Comparison of ENCODE assay signal across 35 cellular contexts in the genomic region with DNA sequence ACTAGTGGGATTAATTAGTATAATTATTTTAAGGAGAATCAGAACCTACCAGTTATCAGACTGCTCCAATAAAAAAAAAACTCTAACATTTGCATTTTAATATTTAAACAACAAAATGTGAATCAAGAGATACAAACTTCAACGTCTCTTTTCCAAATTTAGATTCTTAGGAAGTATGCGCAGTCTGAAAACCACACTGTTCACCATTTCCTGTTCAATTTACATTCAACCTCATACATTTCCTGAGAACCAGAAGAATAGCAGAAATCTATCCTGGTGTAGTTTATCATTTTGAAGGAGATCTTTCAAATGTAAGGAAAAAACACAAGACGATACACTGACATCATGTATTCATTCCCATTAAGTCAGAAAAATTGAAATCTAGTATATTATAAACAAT.
"Had no signal": no experiment of that assay in that cellular context is flagged by ENCODE, and none has a peak within 500 bp of the region (broad histone marks: within the 10 kb centered on the region; RNA-seq: fewer than 3 reads in every experiment).

No MANE protein-coding gene starts in this region.

- H3K36me3 Mint-ChIP-seq: activated naive CD8-positive, alpha-beta T cell treated with anti-CD3 and anti-CD28 coated beads, Interleukin-2, amount 10 ng/mL, durations not matched to agents 7 days and 5 days; brain; naive thymus-derived CD8-positive, alpha-beta T cell; stimulated activated effector memory CD8-positive, alpha-beta T cell treated with anti-CD3 and anti-CD28 coated beads, Interleukin-12 subunit alpha, Interleukin-12 subunit beta, amount 100 ng/mL, for 72 hours had no signal

- H3K4me1 Mint-ChIP-seq: activated naive CD8-positive, alpha-beta T cell treated with anti-CD3 and anti-CD28 coated beads, Interleukin-2, amount 10 ng/mL, durations not matched to agents 7 days and 5 days; brain; neural crest cell; stimulated activated effector memory CD8-positive, alpha-beta T cell treated with anti-CD3 and anti-CD28 coated beads, Interleukin-12 subunit alpha, Interleukin-12 subunit beta, amount 100 ng/mL, for 72 hours had no signal

- H3K36me3 ChIP-seq: ascending aorta, cardiac muscle cell, colonic mucosa, esophagus squamous epithelium, heart right ventricle, lower lobe of right lung, pancreas, prostate gland, sigmoid colon, thoracic aorta had no signal

- H3K4me3 ChIP-seq: ascending aorta, cardiac muscle cell, colonic mucosa, esophagus squamous epithelium, heart right ventricle, lower lobe of right lung, pancreas, prostate gland, sigmoid colon, thoracic aorta had no signal

- ATAC-seq: activated T-cell treated with anti-CD3 and anti-CD28 coated beads, Interleukin-2, amount 50 U/mL, for 72 hours; heart right ventricle; left lobe of liver; naive thymus-derived CD8-positive, alpha-beta T cell; pancreas; stimulated activated effector memory CD8-positive, alpha-beta T cell treated with anti-CD3 and anti-CD28 coated beads, Interleukin-12 subunit alpha, Interleukin-12 subunit beta, amount 100 ng/mL, for 72 hours had no signal

- H3K27me3 Mint-ChIP-seq: activated naive CD8-positive, alpha-beta T cell treated with anti-CD3 and anti-CD28 coated beads, Interleukin-2, amount 10 ng/mL, durations not matched to agents 7 days and 5 days; naive thymus-derived CD8-positive, alpha-beta T cell; stimulated activated naive CD8-positive, alpha-beta T cell treated with anti-CD3 and anti-CD28 coated beads, Interleukin-15, Interleukin-2, amounts not matched to agents 100 ng/mL and 50 ng/mL, for 24 hours had no signal

- H3K4me3 Mint-ChIP-seq: activated naive CD4-positive, alpha-beta T cell treated with anti-CD3 and anti-CD28 coated beads for 36 hours; activated naive CD8-positive, alpha-beta T cell treated with anti-CD3 and anti-CD28 coated beads, Interleukin-2, amount 10 ng/mL, durations not matched to agents 7 days and 5 days; activated T-cell treated with anti-CD3 and anti-CD28 coated beads, Interleukin-2, amount 50 U/mL, for 72 hours; brain; naive thymus-derived CD8-positive, alpha-beta T cell; neural crest cell; stimulated activated effector memory CD8-positive, alpha-beta T cell treated with anti-CD3 and anti-CD28 coated beads, Interleukin-12 subunit alpha, Interleukin-12 subunit beta, amount 100 ng/mL, for 72 hours; stimulated activated naive CD8-positive, alpha-beta T cell treated with anti-CD3 and anti-CD28 coated beads, Interleukin-15, Interleukin-2, amounts not matched to agents 100 ng/mL and 50 ng/mL, for 24 hours had no signal

- DNase-seq: activated CD4-positive, alpha-beta T cell treated with anti-CD3 and anti-CD28 coated beads for 4 hours; activated CD4-positive, alpha-beta T cell treated with anti-CD3 and anti-CD28 coated beads, Interleukin-2, amount 50 U/mL, for 4 hours; activated CD4-positive, CD25-positive, alpha-beta regulatory T cell; activated effector memory CD4-positive, alpha-beta T cell treated with Interleukin-2 at 50 U/mL for 16 hours; activated naive CD4-positive, alpha-beta T cell treated with anti-CD3 and anti-CD28 coated beads for 36 hours; activated naive CD8-positive, alpha-beta T cell treated with anti-CD3 and anti-CD28 coated beads, Interleukin-2, amount 10 ng/mL, durations not matched to agents 7 days and 5 days; activated T-cell treated with anti-CD3 and anti-CD28 coated beads for 4 hours; activated T-cell treated with anti-CD3 and anti-CD28 coated beads, Interleukin-2, amount 50 U/mL, for 72 hours; cerebellar nuclear complex; colonic mucosa; effector CD8-positive, alpha-beta T cell; esophagus squamous epithelium; foreskin melanocyte; heart right ventricle; kidney glomerular epithelial cell; lower lobe of right lung; mesenchymal stem cell; naive thymus-derived CD8-positive, alpha-beta T cell; nucleus accumbens; pancreas; retina; sigmoid colon; small intestine; stimulated activated CD4-positive, alpha-beta T cell treated with anti-CD3 and anti-CD28 coated beads, Interleukin-4, amount 100 ng/mL, for 24 hours; trophoblast cell had no signal

- H3K27ac Mint-ChIP-seq: activated naive CD4-positive, alpha-beta T cell treated with anti-CD3 and anti-CD28 coated beads for 36 hours; activated naive CD8-positive, alpha-beta T cell treated with anti-CD3 and anti-CD28 coated beads, Interleukin-2, amount 10 ng/mL, durations not matched to agents 7 days and 5 days; activated T-cell treated with anti-CD3 and anti-CD28 coated beads, Interleukin-2, amount 50 U/mL, for 72 hours; brain; naive thymus-derived CD8-positive, alpha-beta T cell; stimulated activated effector memory CD8-positive, alpha-beta T cell treated with anti-CD3 and anti-CD28 coated beads, Interleukin-12 subunit alpha, Interleukin-12 subunit beta, amount 100 ng/mL, for 72 hours; stimulated activated naive CD8-positive, alpha-beta T cell treated with anti-CD3 and anti-CD28 coated beads, Interleukin-15, Interleukin-2, amounts not matched to agents 100 ng/mL and 50 ng/mL, for 24 hours had no signal

- H3K9me3 Mint-ChIP-seq: activated naive CD4-positive, alpha-beta T cell treated with anti-CD3 and anti-CD28 coated beads for 36 hours; activated naive CD8-positive, alpha-beta T cell treated with anti-CD3 and anti-CD28 coated beads, Interleukin-2, amount 10 ng/mL, durations not matched to agents 7 days and 5 days; activated T-cell treated with anti-CD3 and anti-CD28 coated beads, Interleukin-2, amount 50 U/mL, for 72 hours; brain; neural crest cell; stimulated activated effector memory CD8-positive, alpha-beta T cell treated with anti-CD3 and anti-CD28 coated beads, Interleukin-12 subunit alpha, Interleukin-12 subunit beta, amount 100 ng/mL, for 72 hours; stimulated activated naive CD8-positive, alpha-beta T cell treated with anti-CD3 and anti-CD28 coated beads, Interleukin-15, Interleukin-2, amounts not matched to agents 100 ng/mL and 50 ng/mL, for 24 hours had no signal

- H3K27me3 ChIP-seq: ascending aorta, cardiac muscle cell, colonic mucosa, esophagus squamous epithelium, heart right ventricle, pancreas, sigmoid colon had no signal

- H3K9me3 ChIP-seq: ascending aorta, colonic mucosa, esophagus squamous epithelium, heart right ventricle, lower lobe of right lung, pancreas, prostate gland, sigmoid colon, thoracic aorta had no signal

- H3K27ac ChIP-seq: ascending aorta, cardiac muscle cell, colonic mucosa, epithelial cell of prostate, esophagus squamous epithelium, heart right ventricle, lower lobe of right lung, pancreas, prostate gland, sigmoid colon, thoracic aorta had no signal

- H3K4me1 ChIP-seq: ascending aorta, colonic mucosa, esophagus squamous epithelium, heart right ventricle, lower lobe of right lung, pancreas, prostate gland, sigmoid colon had no signal
